ENCODE assay signal across 16 cellular contexts in the genomic region with DNA sequence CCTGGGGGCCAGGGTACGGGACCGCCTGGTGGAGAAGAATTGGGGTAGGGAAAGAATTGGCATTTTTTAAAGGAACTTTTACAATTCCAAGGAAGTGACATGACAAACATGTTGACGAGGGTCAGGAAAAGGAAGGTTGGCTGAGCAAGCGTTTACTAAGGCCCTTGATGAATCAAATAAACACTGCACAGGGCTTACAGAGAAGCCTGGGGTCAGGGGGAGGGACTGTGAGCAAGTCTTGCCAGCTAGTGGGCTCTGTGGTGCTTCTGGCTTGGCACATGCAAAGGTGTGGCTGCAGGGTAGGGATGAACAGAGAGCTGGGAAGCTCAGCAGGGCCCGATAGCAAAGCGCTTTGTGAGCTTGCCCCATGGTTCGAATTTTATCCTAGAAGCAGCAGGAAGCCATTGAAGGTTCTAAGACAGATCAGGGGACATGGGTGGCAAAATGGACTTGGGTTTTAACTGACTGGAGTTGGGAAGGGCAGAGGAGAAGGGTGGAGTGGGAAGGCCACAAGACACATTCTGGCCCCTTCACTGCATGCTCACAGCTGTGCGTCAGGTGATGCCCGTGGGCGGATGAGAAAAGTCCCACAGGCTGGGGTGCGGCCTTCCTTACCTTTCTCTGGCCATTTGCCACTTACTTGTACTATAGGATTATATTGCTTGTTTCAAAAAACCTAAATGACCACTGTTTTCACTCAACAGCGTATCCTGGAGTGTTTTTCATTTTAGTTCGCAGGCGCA.
DNase-seq lines count a peak whose midpoint lies in the region; ATAC-seq and TF ChIP-seq lines count a peak whose summit lies in the region.
"Had no signal": no experiment of that assay in that cellular context is flagged by ENCODE, and none has a peak within 500 bp of the region (broad histone marks: within the 10 kb centered on the region; RNA-seq: fewer than 3 reads in every experiment).

No MANE protein-coding gene starts in this region.

- H3K4me3 Mint-ChIP-seq in T-helper 2 cell treated with Interferon-gamma antibody and Interleukin-4, amounts not matched to agents 5 μg/mL and 100 μg/mL, for 36 hours, result peak overlapping the region; percentile 52
- H3K4me3 Mint-ChIP-seq in activated naive CD8-positive, alpha-beta T cell treated with anti-CD3 and anti-CD28 coated beads, Interleukin-2, amount 50 U/mL, for 24 hours, result peak overlapping the region; percentile 18
- no peak overlapping the region for H3K4me3 Mint-ChIP-seq in natural killer cell treated with Interleukin-12 subunit alpha and Interleukin-12 subunit beta and Interleukin-15 and Interleukin-18, amount 100 ng/mL, for 72 hours
- H3K4me3 Mint-ChIP-seq: activated B cell treated with CpG ODN at 0.5 μM for 24 hours; CD8-positive, alpha-beta memory T cell had no signal

- in situ Hi-C loops in IMR-90 (cut with MboI; ENCODE audit: low sequenced_read_pairs), result no loop called here

- peaks cover 75% of the 10 kb centered on the region for H3K4me1 Mint-ChIP-seq in T-helper 2 cell treated with Interferon-gamma antibody and Interleukin-4, amounts not matched to agents 5 μg/mL and 100 μg/mL, for 36 hours (ENCODE audit: low read depth)
- peaks cover 52% of the 10 kb centered on the region for H3K4me1 Mint-ChIP-seq in activated naive CD8-positive, alpha-beta T cell treated with anti-CD3 and anti-CD28 coated beads, Interleukin-2, amount 50 U/mL, for 24 hours
- peaks cover 23 to 58% of the 10 kb centered on the region in 2 donors for H3K4me1 Mint-ChIP-seq in natural killer cell treated with Interleukin-12 subunit alpha and Interleukin-12 subunit beta and Interleukin-15 and Interleukin-18, amount 100 ng/mL, for 72 hours (ENCODE audit: low read depth in 2 of 2)

- peak overlapping the region; percentile 90 for H3K27ac Mint-ChIP-seq in T-helper 2 cell treated with Interferon-gamma antibody and Interleukin-4, amounts not matched to agents 5 μg/mL and 100 μg/mL, for 36 hours
- peak overlapping the region; percentile 74 for H3K27ac Mint-ChIP-seq in activated naive CD8-positive, alpha-beta T cell treated with anti-CD3 and anti-CD28 coated beads, Interleukin-2, amount 50 U/mL, for 24 hours
- H3K27ac Mint-ChIP-seq in natural killer cell treated with Interleukin-12 subunit alpha and Interleukin-12 subunit beta and Interleukin-15 and Interleukin-18, amount 100 ng/mL, for 72 hours, result peak overlapping the region; percentile 37 to 89

- no peak overlapping the region for H2BK5ac ChIP-seq in IMR-90 (ENCODE audit: low read depth, low read length, poor library complexity, severe bottlenecking)

- no peak overlapping the region; the same call in 1 of the 2 replicates for H4K91ac ChIP-seq in IMR-90 (ENCODE audit: insufficient read depth, low read depth, low read length)

- H2BK15ac ChIP-seq in IMR-90 (ENCODE audit: low read depth, low read length), result peak overlapping the region; percentile 30; the same call in 1 of the 3 replicates

- CTCF ChIA-PET in IMR-90 (lab: Yijun Ruan, JAX), result interaction anchor here (1.5 kb wide), 1 partner anchor 9 kb away, joined by 4 read pairs; no protein-coding TSS in a partner anchor

- H3K14ac ChIP-seq in IMR-90 (replicated peaks; ENCODE audit: low read depth, low read length), result no peak overlapping the region

- no peaks in the 10 kb centered on the region for H3K9me3 ChIP-seq in IMR-90 (ENCODE audit: control insufficient read depth, insufficient read depth, low read length)
- H3K9me3 ChIP-seq: heart right ventricle, suprapubic skin had no signal

- no peak overlapping the region for H2AK9ac ChIP-seq in IMR-90 (replicated peaks; ENCODE audit: low read depth, low read length, poor library complexity)

- ATAC-seq in IMR-90 (ENCODE audit: low read depth) (no peak), HG03139 (IDR thresholded peaks at IDR 0.05; ENCODE audit: unreplicated experiment) (no peak), GM18909 (IDR thresholded peaks at IDR 0.05; ENCODE audit: poor library complexity, unreplicated experiment) (no peak)
- peak; percentile 61 for ATAC-seq in activated naive CD8-positive, alpha-beta T cell treated with anti-CD3 and anti-CD28 coated beads, Interleukin-2, amount 50 U/mL, for 24 hours
- ATAC-seq in natural killer cell treated with Interleukin-12 subunit alpha and Interleukin-12 subunit beta and Interleukin-15 and Interleukin-18, amount 100 ng/mL, for 72 hours, result no peak
- ATAC-seq: heart right ventricle had no signal

- H4K8ac ChIP-seq in IMR-90 (ENCODE audit: low read depth in 2 of 2, low read length in 2 of 2), result peak overlapping the region in 1 of 2 experiments; percentile 12; a peak in 1 of 4 replicates

- peak overlapping the region; percentile 43; the same call in 1 of the 2 replicates for H3K4ac ChIP-seq in IMR-90 (ENCODE audit: low read depth, low read length)

- TF ChIP-seq POLR2A in IMR-90 (IDR thresholded peaks at IDR 0.05; ENCODE audit: low read depth, low read length), result no peak

- H2BK120ac ChIP-seq in IMR-90 (ENCODE audit: low read depth, low read length), result 0 out of 2 replicates have a peak overlapping the region, but pooled peaks have one; percentile 37

- no peak overlapping the region for H3K9ac ChIP-seq in IMR-90 (ENCODE audit: low read depth, low read length)

- H3K79me1 ChIP-seq in IMR-90 (ENCODE audit: low read depth in 1 of 2, low read length in 2 of 2), result peaks cover 0 to 27% of the 10 kb centered on the region in 2 experiments; a peak in 3 of 4 replicates

- H3K4me3 ChIP-seq in IMR-90 (ENCODE audit: insufficient read depth, low read depth, low read length), result no peak overlapping the region
- H3K4me3 ChIP-seq: heart right ventricle, suprapubic skin had no signal

- no peaks in the 10 kb centered on the region for H3K9me3 Mint-ChIP-seq in T-helper 2 cell treated with Interferon-gamma antibody and Interleukin-4, amounts not matched to agents 5 μg/mL and 100 μg/mL, for 36 hours
- no peaks in the 10 kb centered on the region for H3K9me3 Mint-ChIP-seq in activated naive CD8-positive, alpha-beta T cell treated with anti-CD3 and anti-CD28 coated beads, Interleukin-2, amount 50 U/mL, for 24 hours
- H3K9me3 Mint-ChIP-seq in natural killer cell treated with Interleukin-12 subunit alpha and Interleukin-12 subunit beta and Interleukin-15 and Interleukin-18, amount 100 ng/mL, for 72 hours, result no peaks in the 10 kb centered on the region
- H3K9me3 Mint-ChIP-seq: activated B cell treated with CpG ODN at 0.5 μM for 24 hours; CD8-positive, alpha-beta memory T cell had no signal

- H3K27me3 ChIP-seq in IMR-90 (ENCODE audit: control insufficient read depth, insufficient read depth, low read length), result no peaks in the 10 kb centered on the region
- H3K27me3 ChIP-seq: heart right ventricle, suprapubic skin had no signal

- H4K20me1 ChIP-seq in IMR-90 (ENCODE audit: insufficient read depth, low read length), result no peaks in the 10 kb centered on the region

- H3K9me1 ChIP-seq in IMR-90 (ENCODE audit: insufficient read depth, low read length), result peaks cover 24% of the 10 kb centered on the region

- H3K4me2 ChIP-seq in IMR-90 (ENCODE audit: low read depth, low read length), result no peak overlapping the region

- 70% methylated on average over 7 of the region's 14 CpGs; no CpG with 5 or more reads in 1 of the 2 experiments for WGBS in IMR-90 (ENCODE audit: extremely low coverage in 2 of 2, insufficient read length in 1 of 2), 2 experiments

- no peak for TF ChIP-seq CTCF in IMR-90 (conservative IDR thresholded peaks at IDR 0.05; ENCODE audit: low read depth, low read length)

- peak overlapping the region; percentile 40; the same call in 1 of the 2 replicates for H2BK20ac ChIP-seq in IMR-90 (ENCODE audit: low read depth, low read length)

- no peak overlapping the region for H3K18ac ChIP-seq in IMR-90 (ENCODE audit: low read depth, low read length)

- peak overlapping the region; percentile 49; the same call in 1 of the 2 replicates for H2AK5ac ChIP-seq in IMR-90 (ENCODE audit: low read depth, low read length)

- 0 out of 2 replicates have a peak overlapping the region, but pooled peaks have one; percentile 11 for H4K5ac ChIP-seq in IMR-90 (ENCODE audit: low read depth, low read length)

- dilution Hi-C loops in IMR-90 (cut with HindIII; ENCODE audit: low sequenced_read_pairs, unreplicated experiment), result no loop called here

- intact Hi-C loops in IMR-90 (cut with micrococcal nuclease), result loop anchor here (2.0 to 10.0 kb wide), 2 partner anchors 33 to 117 kb away; a partner anchor contains a TSS

- no peak overlapping the region for H3K56ac ChIP-seq in IMR-90 (ENCODE audit: extremely low read depth, insufficient read depth, low read length)

- no peak for TF ChIP-seq RAD21 in IMR-90 (IDR thresholded peaks at IDR 0.05; ENCODE audit: low read length)

- peaks cover 39% of the 10 kb centered on the region for H3K4me1 ChIP-seq in IMR-90 (ENCODE audit: control insufficient read depth, insufficient read depth, low read length)

- no peaks in the 10 kb centered on the region for H3K27me3 Mint-ChIP-seq in T-helper 2 cell treated with Interferon-gamma antibody and Interleukin-4, amounts not matched to agents 5 μg/mL and 100 μg/mL, for 36 hours (ENCODE audit: low read depth)
- H3K27me3 Mint-ChIP-seq in activated naive CD8-positive, alpha-beta T cell treated with anti-CD3 and anti-CD28 coated beads, Interleukin-2, amount 50 U/mL, for 24 hours, result no peaks in the 10 kb centered on the region
- H3K27me3 Mint-ChIP-seq in natural killer cell treated with Interleukin-12 subunit alpha and Interleukin-12 subunit beta and Interleukin-15 and Interleukin-18, amount 100 ng/mL, for 72 hours, result no peaks in the 10 kb centered on the region
- H3K27me3 Mint-ChIP-seq: activated B cell treated with CpG ODN at 0.5 μM for 24 hours; CD8-positive, alpha-beta memory T cell had no signal

- H3K23ac ChIP-seq in IMR-90 (ENCODE audit: low read depth, low read length), result no peak overlapping the region

- no TSS peak for BruUV-seq in IMR-90 (replicated peaks; lab: Mats Ljungman, UMichigan)

- POLR2A ChIA-PET in IMR-90 (lab: Charles Lee; ENCODE audit: unreplicated experiment), result no interaction called here

- H3K27ac ChIP-seq in IMR-90 (ENCODE audit: insufficient read depth, low read length), result no peak overlapping the region

- no peak overlapping the region for H2AFZ ChIP-seq in IMR-90 (replicated peaks; ENCODE audit: low read length, poor library complexity)

- peaks cover 24% of the 10 kb centered on the region for H3K36me3 Mint-ChIP-seq in T-helper 2 cell treated with Interferon-gamma antibody and Interleukin-4, amounts not matched to agents 5 μg/mL and 100 μg/mL, for 36 hours (ENCODE audit: low read depth)
- H3K36me3 Mint-ChIP-seq in activated naive CD8-positive, alpha-beta T cell treated with anti-CD3 and anti-CD28 coated beads, Interleukin-2, amount 50 U/mL, for 24 hours (ENCODE audit: low read depth), result peaks cover 19% of the 10 kb centered on the region
- no peaks in the 10 kb centered on the region for H3K36me3 Mint-ChIP-seq in natural killer cell treated with Interleukin-12 subunit alpha and Interleukin-12 subunit beta and Interleukin-15 and Interleukin-18, amount 100 ng/mL, for 72 hours

- no peak for DNase-seq in T-helper 2 cell treated with Interferon-gamma antibody and Interleukin-4, amounts not matched to agents 5 μg/mL and 100 μg/mL, for 36 hours (ENCODE audit: low spot score)
- DNase-seq in T-helper 2 cell, result no peak
- no peak for DNase-seq in IMR-90
- DNase-seq in activated naive CD8-positive, alpha-beta T cell treated with anti-CD3 and anti-CD28 coated beads, Interleukin-2, amount 50 U/mL, for 24 hours, result peak; percentile 33
- no peak for DNase-seq in natural killer cell treated with Interleukin-12 subunit alpha and Interleukin-12 subunit beta and Interleukin-15 and Interleukin-18, amount 100 ng/mL, for 72 hours (ENCODE audit: low spot score)
- DNase-seq in NCI-H128 (lab: John Stamatoyannopoulos, UW; ENCODE audit: unreplicated experiment), result no peak
- DNase-seq: activated B cell treated with CpG ODN at 0.5 μM for 24 hours; activated T-cell treated with anti-CD3 and anti-CD28 coated beads, Interleukin-2, amount 50 U/mL, for 1 hour; CD8-positive, alpha-beta memory T cell; heart right ventricle; KG1; NCI-H1417 treated with DMSO at 0.1 percent for 48 hours; NCI-H510A had no signal

- no peaks in the 10 kb centered on the region for H3K36me3 ChIP-seq in IMR-90 (ENCODE audit: control insufficient read depth, insufficient read depth, low read length)
- H3K36me3 ChIP-seq: suprapubic skin had no signal
